Comparison of ENCODE assay signal across 1 cellular context in genomic region chr2:141728886-141729285, GRCh38.
TF ChIP-seq lines count a peak whose summit lies in the region.

No MANE protein-coding gene starts in this region.

TF ChIP-seq in WTC11, 78 proteins besides CTCF, POLR2A, EP300 and RAD21 (continued from another document):
- TF ChIP-seq AR (CRISPR knock-in tag; IDR thresholded peaks at IDR 0.05) (no peak), ZNF263 (CRISPR knock-in tag; IDR thresholded peaks at IDR 0.05; ENCODE audit: low read depth) (no peak), ZNF219 (CRISPR knock-in tag; IDR thresholded peaks at IDR 0.05; ENCODE audit: borderline replicate concordance) (no peak), SMAD4 (CRISPR knock-in tag; IDR thresholded peaks at IDR 0.05) (no peak), FOXK1 (CRISPR knock-in tag; IDR thresholded peaks at IDR 0.05) (no peak), FOXP4 (CRISPR knock-in tag; IDR thresholded peaks at IDR 0.05) (no peak), EMX1 (CRISPR knock-in tag; IDR thresholded peaks at IDR 0.05) (no peak), ZNF416 (CRISPR knock-in tag; IDR thresholded peaks at IDR 0.05) (no peak)
